In genomic region chr2:140998577-140998976, GRCh38 we compare ENCODE assay signal across 22 cellular contexts.
A peak's percentile ranks its signal among the peaks of the same experiment; 100 is the strongest.
DNase-seq lines count a peak whose midpoint lies in the region; ATAC-seq and TF ChIP-seq lines count a peak whose summit lies in the region.
"Had no signal": no experiment of that assay in that cellular context is flagged by ENCODE, and none has a peak within 500 bp of the region (broad histone marks: within the 10 kb centered on the region; RNA-seq: fewer than 3 reads in every experiment).

No MANE protein-coding gene starts in this region.

- peak overlapping the region; percentile 77 for H2BK20ac ChIP-seq in IMR-90 (ENCODE audit: low read depth, low read length)

- H3K79me1 ChIP-seq in IMR-90 (ENCODE audit: low read depth in 1 of 2, low read length in 2 of 2) = no peaks in the 10 kb centered on the region

- no CpG with 5 or more reads among the region's 1 CpG for WGBS in IMR-90 (ENCODE audit: extremely low coverage in 2 of 2, insufficient read length in 1 of 2), 2 experiments

- H3K27me3 ChIP-seq in IMR-90 (ENCODE audit: control insufficient read depth, insufficient read depth, low read length) = no peaks in the 10 kb centered on the region
- H3K27me3 ChIP-seq in subcutaneous abdominal adipose tissue (ENCODE audit: control insufficient read depth in 5 of 5, insufficient read depth in 4 of 5, low read length in 5 of 5) = no peaks in the 10 kb centered on the region
- no peaks in the 10 kb centered on the region for H3K27me3 ChIP-seq in CD8-positive, alpha-beta T cell (ENCODE audit: insufficient read depth, low read length)
- H3K27me3 ChIP-seq: Peyer's patch had no signal

- H3K27me3 Mint-ChIP-seq in CD8-positive, alpha-beta T cell (ENCODE audit: low read depth) = no peaks in the 10 kb centered on the region
- H3K27me3 Mint-ChIP-seq: B cell had no signal

- no peaks in the 10 kb centered on the region for H3K9me1 ChIP-seq in IMR-90 (ENCODE audit: insufficient read depth, low read length)

- intact Hi-C loops in IMR-90 (cut with micrococcal nuclease) = no loop called here
- intact Hi-C loops in CD8-positive, alpha-beta T cell (cut with DNase I, micrococcal nuclease) = no loop called here

- H3K9ac ChIP-seq in IMR-90 (ENCODE audit: low read depth, low read length) (no peak overlapping the region), subcutaneous abdominal adipose tissue (ENCODE audit: low read length in 5 of 5) (no peak overlapping the region)

- dilution Hi-C loops in IMR-90 (cut with HindIII; ENCODE audit: low sequenced_read_pairs, unreplicated experiment) = no loop called here

- TF ChIP-seq CTCF in IMR-90 (conservative IDR thresholded peaks at IDR 0.05; ENCODE audit: low read depth, low read length) (no peak), choroid plexus epithelial cell (conservative IDR thresholded peaks at IDR 0.05; ENCODE audit: low read depth, low read length) (no peak), foreskin fibroblast (IDR thresholded peaks at IDR 0.05; ENCODE audit: low read depth, low read length) (no peak)
- no peak for TF ChIP-seq CTCF in CD8-positive, alpha-beta T cell (IDR thresholded peaks at IDR 0.05)

- peak overlapping the region; percentile 39; the same call in 1 of the 2 replicates for H3K4me2 ChIP-seq in IMR-90 (ENCODE audit: low read depth, low read length)

- H2AK9ac ChIP-seq in IMR-90 (replicated peaks; ENCODE audit: low read depth, low read length, poor library complexity) = no peak overlapping the region

- TF ChIP-seq POLR2A in IMR-90 (IDR thresholded peaks at IDR 0.05; ENCODE audit: low read depth, low read length) = no peak

- ATAC-seq in IMR-90 (ENCODE audit: low read depth) = no peak
- no peak for ATAC-seq in CD8-positive, alpha-beta T cell
- no peak for ATAC-seq in HG02973 (IDR thresholded peaks at IDR 0.05; ENCODE audit: unreplicated experiment)

- no peaks in the 10 kb centered on the region for H4K20me1 ChIP-seq in IMR-90 (ENCODE audit: insufficient read depth, low read length)

- DNase-seq in IMR-90 (peak; percentile 18), choroid plexus epithelial cell (ENCODE audit: low read depth) (peak; percentile 40), foreskin fibroblast (peak; percentile 65 to 81), A172 (ENCODE audit: low spot score) (no peak)
- no peak for DNase-seq in CD8-positive, alpha-beta T cell
- no peak for DNase-seq in stimulated activated CD4-positive, alpha-beta T cell treated with anti-CD3 and anti-CD28 coated beads, Interleukin-1b, Interleukin-23, amount 100 ng/mL, for 48 hours
- DNase-seq: COR-L47; DMS153; H7; Kasumi-1; NCI-H1092 treated with DMSO at 0.1 percent for 48 hours; NCI-H146; NCI-H2029 treated with DMSO at 0.1 percent for 48 hours; NCI-H2171 treated with DMSO at 0.1 percent for 48 hours; NCI-H510A; NCI-H748 treated with DMSO at 0.1 percent for 48 hours; NK-92 treated with Interleukin-12 subunit alpha and Interleukin-12 subunit beta, amount 100 ng/mL, for 24 hours; Peyer's patch; SW 1271 had no signal

- H2AFZ ChIP-seq in IMR-90 (replicated peaks; ENCODE audit: low read length, poor library complexity) = no peak overlapping the region

- in situ Hi-C loops in IMR-90 (cut with MboI; ENCODE audit: low sequenced_read_pairs) = no loop called here

- H3K4me3 ChIP-seq in IMR-90 (ENCODE audit: insufficient read depth, low read depth, low read length) (no peak overlapping the region), choroid plexus epithelial cell (ENCODE audit: low read depth, low read length) (no peak overlapping the region), foreskin fibroblast (ENCODE audit: low read depth in 1 of 2, low read length in 2 of 2) (no peak overlapping the region), subcutaneous abdominal adipose tissue (ENCODE audit: low read depth in 1 of 5, low read length in 5 of 5) (no peak overlapping the region)
- H3K4me3 ChIP-seq in CD8-positive, alpha-beta T cell (ENCODE audit: low read depth, low read length) = no peak overlapping the region
- H3K4me3 ChIP-seq: Peyer's patch had no signal

- no peak overlapping the region for H2BK15ac ChIP-seq in IMR-90 (ENCODE audit: low read depth, low read length)

- H3K14ac ChIP-seq in IMR-90 (replicated peaks; ENCODE audit: low read depth, low read length) = no peak overlapping the region

- H3K18ac ChIP-seq in IMR-90 (ENCODE audit: low read depth, low read length) = peak overlapping the region; percentile 64; the same call in 1 of the 2 replicates

- no peak overlapping the region for H3K27ac ChIP-seq in IMR-90 (ENCODE audit: insufficient read depth, low read length)
- H3K27ac ChIP-seq in subcutaneous abdominal adipose tissue (ENCODE audit: low read depth, low read length) = peak overlapping the region; percentile 39
- no peak overlapping the region for H3K27ac ChIP-seq in CD8-positive, alpha-beta T cell (ENCODE audit: low read depth, low read length)
- H3K27ac ChIP-seq: Peyer's patch had no signal

- H3K4ac ChIP-seq in IMR-90 (ENCODE audit: low read depth, low read length) = no peak overlapping the region

- no peak overlapping the region for H3K27ac Mint-ChIP-seq in CD8-positive, alpha-beta T cell
- H3K27ac Mint-ChIP-seq: B cell had no signal

- no peak overlapping the region for H4K91ac ChIP-seq in IMR-90 (ENCODE audit: insufficient read depth, low read depth, low read length)

- no peaks in the 10 kb centered on the region for H3K4me1 Mint-ChIP-seq in CD8-positive, alpha-beta T cell (ENCODE audit: low read depth)
- H3K4me1 Mint-ChIP-seq: B cell had no signal

- H3K56ac ChIP-seq in IMR-90 (ENCODE audit: extremely low read depth, insufficient read depth, low read length) = no peak overlapping the region

- H3K4me3 Mint-ChIP-seq in CD8-positive, alpha-beta T cell = no peak overlapping the region
- H3K4me3 Mint-ChIP-seq: B cell had no signal

- CTCF ChIA-PET in IMR-90 (lab: Yijun Ruan, JAX) = no interaction called here
- CTCF ChIA-PET in CD8-positive, alpha-beta T cell (lab: Charles Lee) = no interaction called here

- no peak overlapping the region; a peak in 1 of 4 replicates for H4K8ac ChIP-seq in IMR-90 (ENCODE audit: low read depth in 2 of 2, low read length in 2 of 2)

- H3K23ac ChIP-seq in IMR-90 (ENCODE audit: low read depth, low read length) = no peak overlapping the region

- H3K4me1 ChIP-seq in IMR-90 (ENCODE audit: control insufficient read depth, insufficient read depth, low read length) = peaks cover 5% of the 10 kb centered on the region; the same call in 1 of the 2 replicates
- peaks cover 0 to 11% (median 7%) of the 10 kb centered on the region in 5 donors for H3K4me1 ChIP-seq in subcutaneous abdominal adipose tissue (ENCODE audit: control insufficient read depth in 5 of 5, insufficient read depth in 5 of 5, low read length in 5 of 5)
- H3K4me1 ChIP-seq in CD8-positive, alpha-beta T cell (ENCODE audit: insufficient read depth, low read length) = no peaks in the 10 kb centered on the region
- H3K4me1 ChIP-seq: Peyer's patch had no signal

- H4K5ac ChIP-seq in IMR-90 (ENCODE audit: low read depth, low read length) = peak overlapping the region; percentile 22; the same call in 1 of the 2 replicates

- no peak overlapping the region for H2AK5ac ChIP-seq in IMR-90 (ENCODE audit: low read depth, low read length)

- H3K36me3 Mint-ChIP-seq in CD8-positive, alpha-beta T cell = no peaks in the 10 kb centered on the region

- H2BK5ac ChIP-seq in IMR-90 (ENCODE audit: low read depth, low read length, poor library complexity, severe bottlenecking) = peak overlapping the region; percentile 3

- POLR2A ChIA-PET in IMR-90 (lab: Charles Lee; ENCODE audit: unreplicated experiment) = no interaction called here
- POLR2A ChIA-PET in CD8-positive, alpha-beta T cell (lab: Charles Lee) = no interaction called here

- BruUV-seq in IMR-90 (replicated peaks; lab: Mats Ljungman, UMichigan) = no TSS peak

- H3K9me3 Mint-ChIP-seq in CD8-positive, alpha-beta T cell = peaks cover 16% of the 10 kb centered on the region

- peak overlapping the region; percentile 11 for H2BK120ac ChIP-seq in IMR-90 (ENCODE audit: low read depth, low read length)

- TF ChIP-seq RAD21 in IMR-90 (IDR thresholded peaks at IDR 0.05; ENCODE audit: low read length) = no peak

- H3K9me3 ChIP-seq in IMR-90 (ENCODE audit: control insufficient read depth, insufficient read depth, low read length) (no peaks in the 10 kb centered on the region), subcutaneous abdominal adipose tissue (ENCODE audit: control insufficient read depth in 5 of 5, low read length in 5 of 5) (peaks cover 0 to 2% (median 0%) of the 10 kb centered on the region in 5 donors)
- no peaks in the 10 kb centered on the region for H3K9me3 ChIP-seq in CD8-positive, alpha-beta T cell (ENCODE audit: low read length)
- H3K9me3 ChIP-seq: Peyer's patch had no signal

- no peaks in the 10 kb centered on the region for H3K36me3 ChIP-seq in IMR-90 (ENCODE audit: control insufficient read depth, insufficient read depth, low read length)
- no peaks in the 10 kb centered on the region for H3K36me3 ChIP-seq in subcutaneous abdominal adipose tissue (ENCODE audit: control insufficient read depth in 5 of 5, insufficient read depth in 5 of 5, low read length in 5 of 5)
- H3K36me3 ChIP-seq in CD8-positive, alpha-beta T cell (ENCODE audit: insufficient read depth, low read length) = no peaks in the 10 kb centered on the region
- H3K36me3 ChIP-seq: Peyer's patch had no signal

TF ChIP-seq in IMR-90, 13 proteins besides CTCF, POLR2A, EP300 and RAD21:
- TF ChIP-seq CEBPB (IDR thresholded peaks at IDR 0.05; ENCODE audit: low read depth, low read length) (0 out of 2 replicates have a peak, but pooled peaks have one; percentile 7), FOS (IDR thresholded peaks at IDR 0.05; ENCODE audit: low read depth, low read length) (no peak)

Comparison
In these comparisons a context has a peak if more than half of its experiments do, and no peak if none do; other contexts are left out.
1. DNase-seq: peak in IMR-90 (single experiment), choroid plexus epithelial cell (single experiment) and foreskin fibroblast (2 of 2); none in CD8-positive, alpha-beta T cell (0 of 7), A172 (single experiment) and stimulated activated CD4-positive, alpha-beta T cell treated with anti-CD3 and anti-CD28 coated beads, Interleukin-1b, Interleukin-23, amount 100 ng/mL, for 48 hours (single experiment).